Comparison of ENCODE assay signal across 1 cellular context in the genomic region with DNA sequence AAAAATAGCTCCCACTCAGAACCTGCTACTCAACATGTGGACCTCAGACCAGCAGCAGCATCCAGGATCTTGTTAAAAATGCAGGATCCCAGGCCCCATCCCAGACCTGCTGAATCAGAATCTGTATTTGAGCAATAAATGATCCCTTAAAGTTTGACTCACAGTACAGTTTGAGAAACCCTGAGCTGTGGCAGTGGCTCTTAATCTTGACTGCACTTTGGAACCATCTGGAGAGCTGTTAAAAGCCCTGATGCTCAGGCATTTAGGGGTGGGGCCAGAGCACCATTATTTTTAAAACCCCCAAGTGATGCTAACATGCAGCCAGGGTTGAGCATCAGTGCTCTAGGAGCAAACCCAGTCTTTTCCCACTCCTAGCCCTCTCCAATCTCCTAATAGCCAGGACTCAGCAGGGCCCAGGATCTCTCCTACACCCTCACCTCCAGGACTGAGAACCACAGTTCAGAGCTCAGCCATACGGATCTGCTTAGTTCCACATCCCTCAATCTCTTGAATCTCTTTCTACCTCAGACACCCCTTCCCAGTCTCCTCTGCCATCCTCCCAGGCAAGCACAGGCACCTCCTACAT.
TF ChIP-seq lines count a peak whose summit lies in the region.

No MANE protein-coding gene starts in this region.

TF ChIP-seq in IMR-90, 13 proteins besides CTCF, POLR2A, EP300 and RAD21:
- TF ChIP-seq MAFK (IDR thresholded peaks at IDR 0.05; ENCODE audit: low read depth, low read length) (no peak), MXI1 (IDR thresholded peaks at IDR 0.05; ENCODE audit: borderline replicate concordance, low read depth, low read length) (no peak), RFX5 (IDR thresholded peaks at IDR 0.05; ENCODE audit: low read depth, low read length) (no peak), NFE2L2 (IDR thresholded peaks at IDR 0.05; ENCODE audit: low read depth, low read length) (no peak), SMC3 (IDR thresholded peaks at IDR 0.05; ENCODE audit: low read depth, low read length) (no peak), BHLHE40 (IDR thresholded peaks at IDR 0.05; ENCODE audit: low read depth, low read length) (no peak), FOS (IDR thresholded peaks at IDR 0.05; ENCODE audit: low read depth, low read length) (no peak), RCOR1 (IDR thresholded peaks at IDR 0.05; ENCODE audit: insufficient replicate concordance, low read length) (no peak), CEBPB (IDR thresholded peaks at IDR 0.05; ENCODE audit: low read depth, low read length) (no peak), MAZ (IDR thresholded peaks at IDR 0.05; ENCODE audit: borderline replicate concordance, low read depth, low read length) (no peak), CHD1 (IDR thresholded peaks at IDR 0.05; ENCODE audit: low read depth, low read length) (no peak)
- TF ChIP-seq, protein P1, sequence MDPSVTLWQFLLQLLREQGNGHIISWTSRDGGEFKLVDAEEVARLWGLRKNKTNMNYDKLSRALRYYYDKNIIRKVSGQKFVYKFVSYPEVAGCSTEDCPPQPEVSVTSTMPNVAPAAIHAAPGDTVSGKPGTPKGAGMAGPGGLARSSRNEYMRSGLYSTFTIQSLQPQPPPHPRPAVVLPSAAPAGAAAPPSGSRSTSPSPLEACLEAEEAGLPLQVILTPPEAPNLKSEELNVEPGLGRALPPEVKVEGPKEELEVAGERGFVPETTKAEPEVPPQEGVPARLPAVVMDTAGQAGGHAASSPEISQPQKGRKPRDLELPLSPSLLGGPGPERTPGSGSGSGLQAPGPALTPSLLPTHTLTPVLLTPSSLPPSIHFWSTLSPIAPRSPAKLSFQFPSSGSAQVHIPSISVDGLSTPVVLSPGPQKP (IDR thresholded peaks at IDR 0.05; ENCODE audit: borderline replicate concordance, low read depth, low read length), result no peak
- TF ChIP-seq, protein P2, sequence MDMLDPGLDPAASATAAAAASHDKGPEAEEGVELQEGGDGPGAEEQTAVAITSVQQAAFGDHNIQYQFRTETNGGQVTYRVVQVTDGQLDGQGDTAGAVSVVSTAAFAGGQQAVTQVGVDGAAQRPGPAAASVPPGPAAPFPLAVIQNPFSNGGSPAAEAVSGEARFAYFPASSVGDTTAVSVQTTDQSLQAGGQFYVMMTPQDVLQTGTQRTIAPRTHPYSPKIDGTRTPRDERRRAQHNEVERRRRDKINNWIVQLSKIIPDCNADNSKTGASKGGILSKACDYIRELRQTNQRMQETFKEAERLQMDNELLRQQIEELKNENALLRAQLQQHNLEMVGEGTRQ (IDR thresholded peaks at IDR 0.05; ENCODE audit: low read depth, low read length), result no peak
